13 cellular contexts compared by ENCODE assay signal in the genomic region with DNA sequence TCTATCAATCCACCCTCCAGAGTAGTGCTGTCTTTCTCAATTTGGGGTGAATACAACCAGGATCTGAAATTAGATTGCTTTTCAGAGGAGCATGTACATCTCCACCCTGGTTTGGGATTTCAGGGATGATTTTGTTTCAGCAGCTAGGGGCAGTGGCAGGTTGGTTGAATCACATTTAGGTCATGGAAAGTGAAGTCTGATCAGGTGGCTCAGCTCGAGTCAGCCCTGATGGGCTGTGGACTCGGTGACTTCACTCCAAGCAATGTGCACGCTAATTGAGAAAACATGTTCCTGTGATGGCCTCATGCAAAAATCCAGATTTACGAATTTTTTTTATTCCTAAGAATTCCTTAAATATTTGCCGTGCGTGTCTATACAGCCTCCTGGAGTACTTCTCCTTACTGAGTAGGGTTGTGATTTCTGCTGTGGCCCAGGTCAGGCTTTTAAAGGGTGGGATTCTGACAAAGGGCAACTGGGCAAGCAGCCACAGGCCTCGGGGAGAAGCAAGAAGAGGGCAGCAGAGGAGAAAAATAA. TPM values are rescaled to one million over a fixed set of nuclear protein-coding genes. Genes with fewer than 3 reads are reported as not detected.
DNase-seq lines count a peak whose midpoint lies in the region; ATAC-seq and TF ChIP-seq lines count a peak whose summit lies in the region.
"Had no signal": no experiment of that assay in that cellular context is flagged by ENCODE, and none has a peak within 500 bp of the region (broad histone marks: within the 10 kb centered on the region; RNA-seq: fewer than 3 reads in every experiment).

No MANE protein-coding gene starts in this region.

- ATAC-seq in GM18868 (IDR thresholded peaks at IDR 0.05; ENCODE audit: unreplicated experiment): no peak

- H3K27ac ChIP-seq in WERI-Rb-1: no peak overlapping the region

- H3K36me3 ChIP-seq in adipocyte (ENCODE audit: control insufficient read depth, insufficient read depth, low read length, severe bottlenecking): no peaks in the 10 kb centered on the region
- no peaks in the 10 kb centered on the region for H3K36me3 ChIP-seq in skeletal muscle satellite cell (ENCODE audit: insufficient read depth, low read length)
- H3K36me3 ChIP-seq in WERI-Rb-1: no peaks in the 10 kb centered on the region

- peak; percentile 42 for TF ChIP-seq CTCF in foreskin fibroblast (IDR thresholded peaks at IDR 0.05; ENCODE audit: low read depth, low read length)
- no peak for TF ChIP-seq CTCF in WERI-Rb-1 (IDR thresholded peaks at IDR 0.05; ENCODE audit: low read depth, low read length)

- H3K27me3 ChIP-seq in adipocyte (replicated peaks; ENCODE audit: control insufficient read depth, insufficient read depth, low read length) (no peaks in the 10 kb centered on the region), skeletal muscle satellite cell (ENCODE audit: control insufficient read depth, insufficient read depth, low read length) (no peaks in the 10 kb centered on the region), WERI-Rb-1 (ENCODE audit: insufficient read depth, low read depth, severe bottlenecking) (no peaks in the 10 kb centered on the region)

- H3K9ac ChIP-seq in adipocyte (ENCODE audit: low read length) (peak overlapping the region; percentile 71), skeletal muscle satellite cell (ENCODE audit: low read depth, low read length) (peak overlapping the region; percentile 62)

- H3K9me3 ChIP-seq in adipocyte (ENCODE audit: control insufficient read depth, low read length) (no peaks in the 10 kb centered on the region), skeletal muscle satellite cell (replicated peaks; ENCODE audit: low read length) (no peaks in the 10 kb centered on the region), WERI-Rb-1 (ENCODE audit: severe bottlenecking) (no peaks in the 10 kb centered on the region)

- peak; percentile 66 for DNase-seq in GM03348 (ENCODE audit: low spot score)
- DNase-seq in adipocyte (ENCODE audit: low read depth): peak; percentile 89
- DNase-seq in foreskin fibroblast: peak; percentile 90
- DNase-seq in NAMALWA (ENCODE audit: low spot score): no peak
- DNase-seq in WERI-Rb-1: no peak
- no peak for DNase-seq in NCI-H1436 (lab: John Stamatoyannopoulos, UW)
- DNase-seq: activated CD4-positive, alpha-beta T cell treated with anti-CD3 and anti-CD28 coated beads for 48 hours; Calu3; effector memory CD4-positive, alpha-beta T cell; NCI-H2029 treated with DMSO at 0.1 percent for 48 hours; SHP77 had no signal

- H3K4me1 ChIP-seq in adipocyte (ENCODE audit: control insufficient read depth, insufficient read depth, low read length) (peaks cover 71% of the 10 kb centered on the region), skeletal muscle satellite cell (ENCODE audit: control insufficient read depth, insufficient read depth, low read length) (peaks cover 24% of the 10 kb centered on the region)

- peak overlapping the region; percentile 38 for H3K4me2 ChIP-seq in skeletal muscle satellite cell (ENCODE audit: low read length)

- H3K4me3 ChIP-seq in adipocyte (ENCODE audit: low read length): peak overlapping the region; percentile 24
- peak overlapping the region in 1 of 2 donors; percentile 21 for H3K4me3 ChIP-seq in foreskin fibroblast (ENCODE audit: low read depth in 1 of 2, low read length in 2 of 2)
- H3K4me3 ChIP-seq in skeletal muscle satellite cell (ENCODE audit: low read length): no peak overlapping the region
- H3K4me3 ChIP-seq in WERI-Rb-1 (ENCODE audit: low read depth, low read length): no peak overlapping the region

RNA-seq across cellular contexts. Expression of a gene that starts 7.5 kb away (rescaled TPM):
- total RNA-seq in skeletal muscle satellite cell (2012; rRNA removed): 0.66 TPM in 1 of 2 replicates, not detected in the other
- total RNA-seq: Calu3 had no signal

Comparison
In these comparisons a context has a peak if more than half of its experiments do, and no peak if none do; other contexts are left out.
1. DNase-seq: peak in GM03348 (single experiment), adipocyte (single experiment) and foreskin fibroblast (2 of 2); none in NAMALWA (single experiment), WERI-Rb-1 (single experiment) and NCI-H1436 (single experiment).